In genomic region chr2:10230499-10230898, GRCh38 we compare ENCODE assay signal across 28 cellular contexts.
"Had no signal": no experiment of that assay in that cellular context is flagged by ENCODE, and none has a peak within 500 bp of the region (broad histone marks: within the 10 kb centered on the region; RNA-seq: fewer than 3 reads in every experiment).

No MANE protein-coding gene starts in this region.

- H3K9me3 ChIP-seq: ovary, psoas muscle, spleen, suprapubic skin, testis, tibial artery, upper lobe of left lung, vagina had no signal

- H2AFZ ChIP-seq: neural progenitor cell, parathyroid adenoma had no signal

- H3K4me2 ChIP-seq: neural progenitor cell, smooth muscle cell had no signal

- H3K27me3 ChIP-seq: neural progenitor cell, ovary, testis, upper lobe of left lung, vagina had no signal

- H3K9ac ChIP-seq: neural progenitor cell, parathyroid adenoma had no signal

- H3K27ac ChIP-seq: neural progenitor cell, ovary, parathyroid adenoma, psoas muscle, skin epidermis, spleen, suprapubic skin, testis, tibial artery, upper lobe of left lung, vagina had no signal

- H3K36me3 ChIP-seq: neural progenitor cell, ovary, spleen, suprapubic skin, tibial artery, upper lobe of left lung, vagina had no signal

- FAIRE-seq: urothelium cell line had no signal

- DNase-seq: natural killer cell; occipital lobe; ovary; psoas muscle; right cardiac atrium; stimulated activated CD4-positive, alpha-beta T cell treated with anti-CD3 and anti-CD28 coated beads, Interleukin-12 subunit alpha, Interleukin-12 subunit beta, amount 100 ng/mL, for 4 hours; stimulated activated CD4-positive, alpha-beta T cell treated with anti-CD3 and anti-CD28 coated beads, Interleukin-1b, Interleukin-23, amount 100 ng/mL, for 48 hours; stimulated activated CD4-positive, alpha-beta T cell treated with anti-CD3 and anti-CD28 coated beads, Interleukin-4, amount 100 ng/mL, for 1 hour; stimulated activated CD4-positive, alpha-beta T cell treated with anti-CD3 and anti-CD28 coated beads, Interleukin-4, amount 100 ng/mL, for 4 hours; stimulated activated CD8-positive, alpha-beta memory T cell treated with anti-CD3 and anti-CD28 coated beads, Interleukin-4, amount 100 ng/mL, for 48 hours; stimulated activated naive CD4-positive, alpha-beta T cell; stimulated activated naive CD8-positive, alpha-beta T cell treated with anti-CD3 and anti-CD28 coated beads, Interleukin-15, amount 100 ng/mL, for 72 hours; stimulated activated naive CD8-positive, alpha-beta T cell treated with anti-CD3 and anti-CD28 coated beads, Interleukin-15, Interleukin-2, amounts not matched to agents 100 U/mL and 50 U/mL, for 24 hours; substantia nigra; testis; trophoblast cell; upper lobe of left lung had no signal

- ATAC-seq: natural killer cell; psoas muscle; sciatic nerve; stimulated activated memory B cell treated with anti-CD40 and anti-IgM and Interleukin-4, amounts not matched to agents 10 μg/mL and 1 μg/mL and 100 μg/mL, for 72 hours; stimulated activated naive CD8-positive, alpha-beta T cell treated with anti-CD3 and anti-CD28 coated beads, Interleukin-15, amount 100 ng/mL, for 72 hours; stimulated activated naive CD8-positive, alpha-beta T cell treated with anti-CD3 and anti-CD28 coated beads, Interleukin-15, Interleukin-2, amounts not matched to agents 100 U/mL and 50 U/mL, for 24 hours had no signal

- H3K79me2 ChIP-seq: parathyroid adenoma had no signal

- H3K4me1 ChIP-seq: parathyroid adenoma, psoas muscle, suprapubic skin, tibial artery, upper lobe of left lung, vagina had no signal

- H3K4me3 ChIP-seq: neural progenitor cell, ovary, psoas muscle, skin epidermis, smooth muscle cell, spleen, suprapubic skin, testis, tibial artery, upper lobe of left lung, vagina had no signal
